In genomic region chr11:11391796-11392195, GRCh38 we compare ENCODE assay signal across 11 cellular contexts. TPM values are rescaled to one million over a fixed set of nuclear protein-coding genes. Genes with fewer than 3 reads are reported as not detected.
DNase-seq lines count a peak whose midpoint lies in the region; ATAC-seq, FAIRE-seq and TF ChIP-seq lines count a peak whose summit lies in the region.
"Had no signal": no experiment of that assay in that cellular context is flagged by ENCODE, and none has a peak within 500 bp of the region (broad histone marks: within the 10 kb centered on the region; RNA-seq: fewer than 3 reads in every experiment).

No MANE protein-coding gene starts in this region.

- no peak for FAIRE-seq in A549 (lab: Jason Lieb, UNC)

- in situ Hi-C loops in astrocyte of the spinal cord (cut with HindIII; ENCODE audit: low sequenced_read_pairs), result no loop called here

- H3K9me3 Mint-ChIP-seq in CD4-positive, alpha-beta memory T cell, result peaks cover 0 to 3% (median 0%) of the 10 kb centered on the region in 8 donors
- H3K9me3 Mint-ChIP-seq: brain had no signal

- DNase-seq in A549 (ENCODE audit: low read depth in 1 of 2, low spot score in 1 of 2) (peak in 1 of 2 experiments; percentile 23), HK-2 (ENCODE audit: unreplicated experiment) (peak; percentile 7), astrocyte of the spinal cord (ENCODE audit: low read depth, low spot score) (peak; percentile 86), kidney tubule cell (ENCODE audit: low spot score) (peak; percentile 94), ureter (ENCODE audit: low spot score) (no peak), NCI-H2081 treated with DMSO at 0.1 percent for 48 hours (lab: John Stamatoyannopoulos, UW) (no peak)
- no peak for DNase-seq in CD4-positive, alpha-beta memory T cell
- DNase-seq: C1 segment of cervical spinal cord had no signal

- no peak for TF ChIP-seq RAD21 in A549 (conservative IDR thresholded peaks at IDR 0.05 in 1 of 2, IDR thresholded peaks at IDR 0.05 in 1 of 2)

- no peaks in the 10 kb centered on the region for H3K4me1 Mint-ChIP-seq in CD4-positive, alpha-beta memory T cell

- POLR2A ChIA-PET in A549 (lab: Yijun Ruan, JAX), result no interaction called here
- POLR2A ChIA-PET in CD4-positive, alpha-beta memory T cell (lab: Charles Lee; ENCODE audit: partially characterized antibody), result no interaction called here

- no peak for TF ChIP-seq EP300 in A549 (IDR thresholded peaks at IDR 0.05)

- intact Hi-C loops in CD4-positive, alpha-beta memory T cell (cut with micrococcal nuclease), result no loop called here

- no peaks in the 10 kb centered on the region for H3K36me3 ChIP-seq in CD4-positive, alpha-beta memory T cell (ENCODE audit: insufficient read depth, low read length)
- H3K36me3 ChIP-seq: suprapubic skin had no signal

- H3K4me3 ChIP-seq in A549 (no peak overlapping the region), astrocyte of the spinal cord (ENCODE audit: low read depth, low read length) (no peak overlapping the region)
- H3K4me3 ChIP-seq in CD4-positive, alpha-beta memory T cell (ENCODE audit: low read length in 2 of 2), result no peak overlapping the region
- H3K4me3 ChIP-seq: suprapubic skin had no signal

- peaks cover 7 to 8% of the 10 kb centered on the region in 2 donors for H3K27me3 Mint-ChIP-seq in CD4-positive, alpha-beta memory T cell

- no peaks in the 10 kb centered on the region for H3K27me3 ChIP-seq in CD4-positive, alpha-beta memory T cell (ENCODE audit: insufficient read depth, low read length)
- H3K27me3 ChIP-seq: suprapubic skin had no signal

- H3K4me1 ChIP-seq in A549, result 0 out of 3 replicates have a peak, but pooled peaks cover 12% of the 10 kb centered on the region
- no peaks in the 10 kb centered on the region for H3K4me1 ChIP-seq in CD4-positive, alpha-beta memory T cell (ENCODE audit: insufficient read depth, low read length)

- H3K4me3 Mint-ChIP-seq in CD4-positive, alpha-beta memory T cell, result no peak overlapping the region
- H3K4me3 Mint-ChIP-seq: brain had no signal

- ATAC-seq in A549 (peak in 1 of 2 experiments; percentile 50; a peak in 2 of 6 replicates), GM21423 (IDR thresholded peaks at IDR 0.05; ENCODE audit: unreplicated experiment) (no peak)

- H3K9me3 ChIP-seq in A549, result no peaks in the 10 kb centered on the region
- H3K9me3 ChIP-seq in CD4-positive, alpha-beta memory T cell (ENCODE audit: control insufficient read depth in 1 of 2, low read length in 2 of 2), result no peaks in the 10 kb centered on the region
- H3K9me3 ChIP-seq: suprapubic skin had no signal

- TF ChIP-seq POLR2A in A549 (IDR thresholded peaks at IDR 0.05; ENCODE audit: low read length), result no peak

- TF ChIP-seq CTCF in A549 (IDR thresholded peaks at IDR 0.05) (no peak), astrocyte of the spinal cord (IDR thresholded peaks at IDR 0.05; ENCODE audit: low read depth, low read length) (no peak)

- H3K36me3 Mint-ChIP-seq in CD4-positive, alpha-beta memory T cell, result no peaks in the 10 kb centered on the region
- H3K36me3 Mint-ChIP-seq: brain had no signal

- CTCF ChIA-PET in A549 (lab: Yijun Ruan, JAX), result interaction anchor here (1.0 kb wide), 1 partner anchor 396 kb away, joined by 3 read pairs; no protein-coding TSS in a partner anchor
- CTCF ChIA-PET in CD4-positive, alpha-beta memory T cell (lab: Charles Lee; ENCODE audit: partially characterized antibody), result no interaction called here

- no peak overlapping the region for H3K4me2 ChIP-seq in A549

- peak overlapping the region in 1 of 2 experiments; percentile 1; a peak in 1 of 6 replicates for H3K27ac ChIP-seq in A549
- no peak overlapping the region for H3K27ac ChIP-seq in CD4-positive, alpha-beta memory T cell (ENCODE audit: low read depth, low read length)
- H3K27ac ChIP-seq: suprapubic skin had no signal

- 64% methylated on average over 8 of the region's 8 CpGs for WGBS in A549 (ENCODE audit: missing lambda C conversion rate)

- H3K27ac Mint-ChIP-seq in CD4-positive, alpha-beta memory T cell, result no peak overlapping the region
- H3K27ac Mint-ChIP-seq: brain had no signal

TF ChIP-seq in A549, 52 proteins besides CTCF, POLR2A, EP300 and RAD21:
- TF ChIP-seq BHLHE40 (IDR thresholded peaks at IDR 0.05; ENCODE audit: low read depth, low read length) (no peak), FOSL2 (IDR thresholded peaks at IDR 0.05) (peak; percentile 13; the same call in 1 of the 2 replicates), FOSL2 (CRISPR knock-in tag; IDR thresholded peaks at IDR 0.05) (peak; percentile 40; the same call in 1 of the 2 replicates)

RNA-seq across cellular contexts. Expression of gene CSNK2A3, which starts 38.7 kb away (rescaled TPM):
- 5.7 and 6.2 TPM in 2 replicates for polyA plus RNA-seq in A549 (2011; rRNA removed)
- 0.44 and 0.56 TPM in 2 replicates for polyA plus RNA-seq in A549 (2012; cell fraction: cytosol; rRNA removed)
- 0.45 and 0.67 TPM in 2 replicates for polyA plus RNA-seq in A549 (2012; cell fraction: nucleus; rRNA removed)
- polyA plus RNA-seq in A549 (2017; fragmentation: RNase III; extraction: RNeasy Plus Mini Kit Qiagen cat#74134 plus additional on column Dnase treatment), result 3.9 to 5.1 TPM (median 4.4 TPM) in 3 replicates
- polyA minus RNA-seq in A549 (2011; rRNA and poly(A)+ RNA removed), result 2.8 and 4.5 TPM in 2 replicates
- 2.1 TPM for total RNA-seq in ureter
- total RNA-seq in CD4-positive, alpha-beta memory T cell, result 1 to 10 TPM; 1.0 to 1.6 TPM
- 1 to 10 TPM in 1 of 2 donors, under 1 TPM in 1; 0.32 to 1.0 TPM for polyA plus RNA-seq in CD4-positive, alpha-beta memory T cell

Comparison
In these comparisons a context has a peak if more than half of its experiments do, and no peak if none do; other contexts are left out.
1. DNase-seq: peak in HK-2 (single experiment), astrocyte of the spinal cord (single experiment) and kidney tubule cell (single experiment); none in ureter (single experiment), CD4-positive, alpha-beta memory T cell (0 of 5) and NCI-H2081 treated with DMSO at 0.1 percent for 48 hours (single experiment).